22 cellular contexts compared by ENCODE assay signal in the genomic region with DNA sequence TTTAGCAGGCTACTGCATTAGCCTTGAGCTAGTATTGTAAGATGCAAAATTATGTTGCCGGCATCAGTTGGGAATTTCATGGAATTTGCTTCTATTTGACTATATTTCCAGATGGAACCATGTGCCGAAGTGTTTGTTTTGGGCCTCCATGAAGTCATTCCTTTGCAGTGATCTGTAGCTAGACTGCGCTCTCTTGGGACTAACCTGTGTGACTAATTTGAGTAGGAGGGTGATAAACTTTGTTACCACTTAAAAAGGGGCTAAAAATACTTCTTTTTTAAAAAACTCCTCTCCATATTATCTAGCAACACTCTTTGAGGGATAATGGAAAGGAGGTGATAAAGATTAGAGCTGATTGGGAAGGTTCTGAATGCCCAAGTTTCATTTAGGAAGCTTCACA.
"Had no signal": no experiment of that assay in that cellular context is flagged by ENCODE, and none has a peak within 500 bp of the region (broad histone marks: within the 10 kb centered on the region; RNA-seq: fewer than 3 reads in every experiment).

No MANE protein-coding gene starts in this region.

- H3K4me3 ChIP-seq: spleen, upper lobe of right lung had no signal

- H3K27ac ChIP-seq: spleen, upper lobe of right lung had no signal

- H3K27me3 Mint-ChIP-seq: activated naive CD8-positive, alpha-beta T cell treated with anti-CD3 and anti-CD28 coated beads, Interleukin-2, amount 50 U/mL, for 24 hours; brain had no signal

- H3K27me3 ChIP-seq: spleen, upper lobe of right lung had no signal

- FAIRE-seq: frontal cortex had no signal

- H3K36me3 ChIP-seq: spleen, upper lobe of right lung had no signal

- H3K9me3 ChIP-seq: upper lobe of right lung had no signal

- H3K9me3 Mint-ChIP-seq: activated naive CD8-positive, alpha-beta T cell treated with anti-CD3 and anti-CD28 coated beads, Interleukin-2, amount 50 U/mL, for 24 hours had no signal

- H3K36me3 Mint-ChIP-seq: brain had no signal

- H3K4me3 Mint-ChIP-seq: activated naive CD8-positive, alpha-beta T cell treated with anti-CD3 and anti-CD28 coated beads, Interleukin-2, amount 50 U/mL, for 24 hours; brain had no signal

- DNase-seq: activated CD4-positive, alpha-beta T cell treated with anti-CD3 and anti-CD28 coated beads for 4 hours; activated CD4-positive, alpha-beta T cell treated with anti-CD3 and anti-CD28 coated beads, Interleukin-2, amount 50 U/mL, for 48 hours; activated CD4-positive, CD25-positive, alpha-beta regulatory T cell; activated gamma-delta T cell; activated naive CD4-positive, alpha-beta T cell treated with anti-CD3 and anti-CD28 coated beads, Interleukin-2, amount 50 U/mL, for 16 hours; activated naive CD8-positive, alpha-beta T cell treated with anti-CD3 and anti-CD28 coated beads, Interleukin-2, amount 50 U/mL, for 24 hours; anterior cingulate cortex; caudate nucleus; dermis blood vessel endothelial cell; effector CD8-positive, alpha-beta T cell; erythroblast; hippocampal formation; occipital lobe; posterior cingulate gyrus; spleen; stimulated activated CD4-positive, alpha-beta T cell treated with anti-CD3 and anti-CD28 coated beads, Interleukin-4, amount 100 ng/mL, for 1 hour; stimulated activated naive CD4-positive, alpha-beta T cell treated with Interleukin-2 at 50 U/mL for 16 hours; T-helper 9 cell; upper lobe of right lung had no signal

- ATAC-seq: activated naive CD8-positive, alpha-beta T cell treated with anti-CD3 and anti-CD28 coated beads, Interleukin-2, amount 50 U/mL, for 24 hours; sciatic nerve; upper lobe of right lung had no signal

- H3K27ac Mint-ChIP-seq: activated naive CD8-positive, alpha-beta T cell treated with anti-CD3 and anti-CD28 coated beads, Interleukin-2, amount 50 U/mL, for 24 hours; brain had no signal

- H3K4me1 Mint-ChIP-seq: activated naive CD8-positive, alpha-beta T cell treated with anti-CD3 and anti-CD28 coated beads, Interleukin-2, amount 50 U/mL, for 24 hours had no signal
